15 cellular contexts compared by ENCODE assay signal in genomic region chr2:205060269-205060668, GRCh38.
DNase-seq lines count a peak whose midpoint lies in the region; ATAC-seq, FAIRE-seq and TF ChIP-seq lines count a peak whose summit lies in the region.
"Had no signal": no experiment of that assay in that cellular context is flagged by ENCODE, and none has a peak within 500 bp of the region (broad histone marks: within the 10 kb centered on the region; RNA-seq: fewer than 3 reads in every experiment).

No MANE protein-coding gene starts in this region.

- H3K9me3 ChIP-seq in AG04450 (ENCODE audit: control insufficient read depth, insufficient read depth, low read length) (no peaks in the 10 kb centered on the region), mammary epithelial cell (replicated peaks; ENCODE audit: insufficient read depth, low read length) (no peaks in the 10 kb centered on the region), OCI-LY7 (ENCODE audit: low read length) (no peaks in the 10 kb centered on the region)

- POLR2A ChIA-PET in AG04450 (lab: Yijun Ruan, JAX) (no interaction called here), OCI-LY7 (lab: Charles Lee) (interaction anchor here (0.9 kb wide), 1 partner anchor 182 kb away, joined by 5 read pairs; no protein-coding TSS in a partner anchor)

- H3K4me3 ChIP-seq in AG04450 (ENCODE audit: low read depth, low read length) (no peak overlapping the region), mammary epithelial cell (replicated peaks in 1 of 3; ENCODE audit: insufficient read depth in 1 of 3, low read depth in 2 of 3, low read length in 3 of 3) (no peak overlapping the region), OCI-LY7 (ENCODE audit: low read depth, low read length, poor library complexity, severe bottlenecking) (no peak overlapping the region)
- H3K4me3 ChIP-seq: esophagus muscularis mucosa, neural progenitor cell had no signal

- no peak overlapping the region for H3K9ac ChIP-seq in mammary epithelial cell (ENCODE audit: insufficient read depth, low read length)
- H3K9ac ChIP-seq: neural progenitor cell had no signal

- H4K20me1 ChIP-seq in mammary epithelial cell (ENCODE audit: insufficient read depth, low read length) (no peaks in the 10 kb centered on the region), OCI-LY7 (ENCODE audit: insufficient read depth, low read length) (no peaks in the 10 kb centered on the region)

- peaks cover 0 to 5% of the 10 kb centered on the region in 2 donors for H3K9me3 Mint-ChIP-seq in activated T-cell treated with anti-CD3 and anti-CD28 coated beads, Interleukin-2, amount 50 U/mL, for 72 hours

- H2AFZ ChIP-seq in mammary epithelial cell (ENCODE audit: low read depth, low read length), result no peak overlapping the region
- no peak overlapping the region for H2AFZ ChIP-seq in OCI-LY7 (ENCODE audit: low read length)
- H2AFZ ChIP-seq: neural progenitor cell had no signal

- dilution Hi-C loops in mammary epithelial cell (cut with HindIII; ENCODE audit: low sequenced_read_pairs), result no loop called here

- FAIRE-seq in islet of Langerhans (lab: Jason Lieb, UNC), result peak; percentile 27

- CTCF ChIA-PET in AG04450 (lab: Charles Lee) (no interaction called here), mammary epithelial cell (lab: Charles Lee; ENCODE audit: low non-redundant PET) (interaction anchor here (0.6 kb wide), 1 partner anchor 619 kb away, joined by 5 read pairs; no protein-coding TSS in a partner anchor), OCI-LY7 (lab: Charles Lee; ENCODE audit: unreplicated experiment) (no interaction called here)

- H3K4me1 ChIP-seq in mammary epithelial cell (ENCODE audit: insufficient read depth, low read length) (no peaks in the 10 kb centered on the region), OCI-LY7 (ENCODE audit: insufficient read depth, low read length, poor library complexity, severe bottlenecking) (no peaks in the 10 kb centered on the region)
- H3K4me1 ChIP-seq: neural progenitor cell had no signal

- peaks cover 17% of the 10 kb centered on the region for H3K4me1 Mint-ChIP-seq in activated T-cell treated with anti-CD3 and anti-CD28 coated beads, Interleukin-2, amount 50 U/mL, for 72 hours (ENCODE audit: low read depth)
- H3K4me1 Mint-ChIP-seq: B cell had no signal

- BruUV-seq in mammary epithelial cell (replicated peaks; lab: Mats Ljungman, UMichigan) (no TSS peak), OCI-LY7 (replicated peaks; lab: Mats Ljungman, UMichigan) (no TSS peak)

- no peak overlapping the region for H3K4me3 Mint-ChIP-seq in activated T-cell treated with anti-CD3 and anti-CD28 coated beads, Interleukin-2, amount 50 U/mL, for 72 hours
- H3K4me3 Mint-ChIP-seq: activated CD4-positive, alpha-beta T cell treated with anti-CD3 and anti-CD28 coated beads, Interleukin-2, amount 10 ng/mL, durations not matched to agents 24 days and 14 days; activated T-helper 17 cell treated with anti-CD3 and anti-CD28 coated beads, Interleukin-2, amount 50 U/mL, for 72 hours; B cell; neural progenitor cell; T-cell had no signal

- no peak overlapping the region for H3K4me2 ChIP-seq in mammary epithelial cell (ENCODE audit: insufficient read depth, low read depth, low read length)
- no peak overlapping the region for H3K4me2 ChIP-seq in OCI-LY7 (ENCODE audit: low read length)
- H3K4me2 ChIP-seq: neural progenitor cell had no signal

- H3K36me3 ChIP-seq in mammary epithelial cell (ENCODE audit: insufficient read depth, low read length) (no peaks in the 10 kb centered on the region), OCI-LY7 (ENCODE audit: insufficient read depth, low read length) (no peaks in the 10 kb centered on the region)
- H3K36me3 ChIP-seq: esophagus muscularis mucosa had no signal

- H3K27ac ChIP-seq in AG04450 (ENCODE audit: low read depth, low read length) (no peak overlapping the region), mammary epithelial cell (ENCODE audit: insufficient read depth, low read depth, low read length) (no peak overlapping the region), OCI-LY7 (ENCODE audit: low read depth, low read length, poor library complexity, severe bottlenecking) (no peak overlapping the region)
- H3K27ac ChIP-seq: esophagus muscularis mucosa, neural progenitor cell had no signal

- in situ Hi-C loops in mammary epithelial cell (cut with MboI; ENCODE audit: low sequenced_read_pairs in 2 of 2), result no loop called here

- DNase-seq in AG04450 (ENCODE audit: low read depth, low spot score) (peak; percentile 51), HS-5 (ENCODE audit: low read depth) (peak; percentile 34), mammary epithelial cell (peak; percentile 55), islet precursor cell (no peak), OCI-LY7 (ENCODE audit: low spot score) (no peak)
- no peak for DNase-seq in activated T-cell treated with anti-CD3 and anti-CD28 coated beads, Interleukin-2, amount 50 U/mL, for 72 hours
- DNase-seq: activated CD4-positive, alpha-beta T cell treated with anti-CD3 and anti-CD28 coated beads, Interleukin-2, amount 10 ng/mL, durations not matched to agents 24 days and 14 days; central memory CD4-positive, alpha-beta T cell; T-cell had no signal

- no peaks in the 10 kb centered on the region for H3K79me2 ChIP-seq in mammary epithelial cell (ENCODE audit: insufficient read depth, low read length)
- no peaks in the 10 kb centered on the region for H3K79me2 ChIP-seq in OCI-LY7 (ENCODE audit: insufficient read depth, low read depth, low read length)

- ATAC-seq in GM19324 (IDR thresholded peaks at IDR 0.05; ENCODE audit: low FRiP score, unreplicated experiment), result no peak
- ATAC-seq in activated T-cell treated with anti-CD3 and anti-CD28 coated beads, Interleukin-2, amount 50 U/mL, for 72 hours (replicated peaks in 1 of 2), result no peak
- ATAC-seq: activated T-helper 17 cell treated with anti-CD3 and anti-CD28 coated beads, Interleukin-2, amount 50 U/mL, for 72 hours; T-cell had no signal

- no peaks in the 10 kb centered on the region for H3K9me2 ChIP-seq in OCI-LY7 (ENCODE audit: insufficient read depth, low read length)

- intact Hi-C loops in mammary epithelial cell (cut with micrococcal nuclease), result no loop called here
- intact Hi-C loops in OCI-LY7 (cut with micrococcal nuclease; ENCODE audit: unreplicated experiment), result no loop called here

- no peak overlapping the region for H3K27ac Mint-ChIP-seq in activated T-cell treated with anti-CD3 and anti-CD28 coated beads, Interleukin-2, amount 50 U/mL, for 72 hours
- H3K27ac Mint-ChIP-seq: activated CD4-positive, alpha-beta T cell treated with anti-CD3 and anti-CD28 coated beads, Interleukin-2, amount 10 ng/mL, durations not matched to agents 24 days and 14 days; activated T-helper 17 cell treated with anti-CD3 and anti-CD28 coated beads, Interleukin-2, amount 50 U/mL, for 72 hours; B cell; neural progenitor cell; T-cell had no signal

- TF ChIP-seq CTCF in AG04450 (IDR thresholded peaks at IDR 0.05; ENCODE audit: low read depth, low read length), result no peak
- no peak for TF ChIP-seq CTCF in mammary epithelial cell (conservative IDR thresholded peaks at IDR 0.05 in 1 of 2, IDR thresholded peaks at IDR 0.05 in 1 of 2; ENCODE audit: extremely low read depth in 1 of 2, insufficient read depth in 1 of 2, low read depth in 1 of 2, low read length in 2 of 2)
- no peak for TF ChIP-seq CTCF in OCI-LY7 (conservative IDR thresholded peaks at IDR 0.05; ENCODE audit: low read length)

- no peaks in the 10 kb centered on the region for H3K27me3 Mint-ChIP-seq in activated T-cell treated with anti-CD3 and anti-CD28 coated beads, Interleukin-2, amount 50 U/mL, for 72 hours (ENCODE audit: low read depth)
- H3K27me3 Mint-ChIP-seq: activated CD4-positive, alpha-beta T cell treated with anti-CD3 and anti-CD28 coated beads, Interleukin-2, amount 10 ng/mL, durations not matched to agents 24 days and 14 days; activated T-helper 17 cell treated with anti-CD3 and anti-CD28 coated beads, Interleukin-2, amount 50 U/mL, for 72 hours; B cell; T-cell had no signal

- peaks cover 0 to 3% of the 10 kb centered on the region in 2 donors for H3K36me3 Mint-ChIP-seq in activated T-cell treated with anti-CD3 and anti-CD28 coated beads, Interleukin-2, amount 50 U/mL, for 72 hours (ENCODE audit: insufficient read depth in 2 of 2)

- no peaks in the 10 kb centered on the region for H3K27me3 ChIP-seq in AG04450 (ENCODE audit: control insufficient read depth, insufficient read depth, low read length)
- no peaks in the 10 kb centered on the region for H3K27me3 ChIP-seq in mammary epithelial cell (ENCODE audit: insufficient read depth, low read length)
- H3K27me3 ChIP-seq: esophagus muscularis mucosa, neural progenitor cell had no signal

- WGBS in mammary epithelial cell (ENCODE audit: low coverage, missing lambda C conversion rate), result 84% methylated on average over 2 of the region's 2 CpGs

Comparison
In these comparisons a context has a peak if more than half of its experiments do, and no peak if none do; other contexts are left out.
1. DNase-seq: peak in AG04450 (single experiment), HS-5 (single experiment) and mammary epithelial cell (single experiment); none in islet precursor cell (single experiment), OCI-LY7 (single experiment) and activated T-cell treated with anti-CD3 and anti-CD28 coated beads, Interleukin-2, amount 50 U/mL, for 72 hours (0 of 2).